Comparison of ENCODE assay signal across 10 cellular contexts in genomic region chr3:63067999-63068645, GRCh38.
A peak's percentile ranks its signal among the peaks of the same experiment; 100 is the strongest.
DNase-seq lines count a peak whose midpoint lies in the region; ATAC-seq, FAIRE-seq and TF ChIP-seq lines count a peak whose summit lies in the region.
"Had no signal": no experiment of that assay in that cellular context is flagged by ENCODE, and none has a peak within 500 bp of the region (broad histone marks: within the 10 kb centered on the region; RNA-seq: fewer than 3 reads in every experiment).

No MANE protein-coding gene starts in this region.

- H3K36me3 Mint-ChIP-seq in activated naive CD4-positive, alpha-beta T cell treated with anti-CD3 and anti-CD28 coated beads, Interleukin-2, amount 10 ng/mL, durations not matched to agents 7 days and 5 days = no peaks in the 10 kb centered on the region
- H3K36me3 Mint-ChIP-seq in activated naive CD4-positive, alpha-beta T cell treated with anti-CD3 and anti-CD28 coated beads, Interleukin-2, amount 50 U/mL, for 72 hours = no peaks in the 10 kb centered on the region

- H3K4me3 ChIP-seq in fibroblast of pulmonary artery (replicated peaks; ENCODE audit: low read depth, low read length) = no peak overlapping the region

- TF ChIP-seq CTCF in RWPE1 (conservative IDR thresholded peaks at IDR 0.05; ENCODE audit: low read depth) = no peak
- TF ChIP-seq CTCF in fibroblast of pulmonary artery (IDR thresholded peaks at IDR 0.05; ENCODE audit: low read length, missing control alignments) = no peak

- no peaks in the 10 kb centered on the region for H3K27me3 Mint-ChIP-seq in activated naive CD4-positive, alpha-beta T cell treated with anti-CD3 and anti-CD28 coated beads, Interleukin-2, amount 10 ng/mL, durations not matched to agents 7 days and 5 days

- no peak overlapping the region for H3K4me3 Mint-ChIP-seq in activated naive CD4-positive, alpha-beta T cell treated with anti-CD3 and anti-CD28 coated beads, Interleukin-2, amount 10 ng/mL, durations not matched to agents 7 days and 5 days

- no peak for FAIRE-seq in urothelium cell line (lab: Jason Lieb, UNC)
- FAIRE-seq: islet of Langerhans had no signal

- POLR2A ChIA-PET in RWPE1 (lab: Yijun Ruan, JAX; ENCODE audit: low non-redundant PET) = no interaction called here

- no peak overlapping the region for H3K27ac Mint-ChIP-seq in activated naive CD4-positive, alpha-beta T cell treated with anti-CD3 and anti-CD28 coated beads, Interleukin-2, amount 10 ng/mL, durations not matched to agents 7 days and 5 days
- no peak overlapping the region for H3K27ac Mint-ChIP-seq in activated naive CD4-positive, alpha-beta T cell treated with anti-CD3 and anti-CD28 coated beads, Interleukin-2, amount 50 U/mL, for 72 hours

- CTCF ChIA-PET in activated naive CD4-positive, alpha-beta T cell treated with anti-CD3 and anti-CD28 coated beads, Interleukin-2, amount 10 ng/mL, durations not matched to agents 7 days and 5 days (lab: Charles Lee) = no interaction called here
- CTCF ChIA-PET in RWPE1 (lab: Yijun Ruan, JAX) = interaction anchor here (0.6 kb wide), 1 partner anchor 93 kb away, joined by 3 read pairs; no protein-coding TSS in a partner anchor

- DNase-seq in activated naive CD4-positive, alpha-beta T cell treated with anti-CD3 and anti-CD28 coated beads, Interleukin-2, amount 10 ng/mL, durations not matched to agents 7 days and 5 days = peak; percentile 36
- DNase-seq in activated naive CD4-positive, alpha-beta T cell treated with anti-CD3 and anti-CD28 coated beads, Interleukin-2, amount 50 U/mL, for 72 hours (ENCODE audit: low spot score in 2 of 2) = no peak
- DNase-seq in RWPE1 (ENCODE audit: low spot score) = peak; percentile 18
- DNase-seq in fibroblast of pulmonary artery (ENCODE audit: low read depth) = peak; percentile 56
- DNase-seq in urothelium cell line (ENCODE audit: low spot score) = peak; percentile 57
- DNase-seq in stimulated activated CD4-positive, alpha-beta T cell treated with anti-CD3 and anti-CD28 coated beads, Interleukin-2, amount 100 ng/mL, for 24 hours = no peak
- no peak for DNase-seq in cortex of kidney (lab: John Stamatoyannopoulos, UW)
- DNase-seq: activated CD8-positive, alpha-beta memory T cell treated with anti-CD3 and anti-CD28 coated beads, Interleukin-2, amount 50 U/mL, for 48 hours had no signal

- no peak overlapping the region for H3K27ac ChIP-seq in RWPE1

- ATAC-seq in activated naive CD4-positive, alpha-beta T cell treated with anti-CD3 and anti-CD28 coated beads, Interleukin-2, amount 50 U/mL, for 72 hours = no peak
- no peak for ATAC-seq in GM19324 (IDR thresholded peaks at IDR 0.05; ENCODE audit: low FRiP score, unreplicated experiment)

- no peaks in the 10 kb centered on the region for H3K4me1 Mint-ChIP-seq in activated naive CD4-positive, alpha-beta T cell treated with anti-CD3 and anti-CD28 coated beads, Interleukin-2, amount 10 ng/mL, durations not matched to agents 7 days and 5 days

- peaks cover 4% of the 10 kb centered on the region for H3K9me3 Mint-ChIP-seq in activated naive CD4-positive, alpha-beta T cell treated with anti-CD3 and anti-CD28 coated beads, Interleukin-2, amount 10 ng/mL, durations not matched to agents 7 days and 5 days
- peaks cover 18 to 20% of the 10 kb centered on the region in 2 donors for H3K9me3 Mint-ChIP-seq in activated naive CD4-positive, alpha-beta T cell treated with anti-CD3 and anti-CD28 coated beads, Interleukin-2, amount 50 U/mL, for 72 hours

Comparison
In these comparisons a context has a peak if more than half of its experiments do, and no peak if none do; other contexts are left out.
1. DNase-seq: peak in activated naive CD4-positive, alpha-beta T cell treated with anti-CD3 and anti-CD28 coated beads, Interleukin-2, amount 10 ng/mL, durations not matched to agents 7 days and 5 days (single experiment), RWPE1 (single experiment), fibroblast of pulmonary artery (single experiment) and urothelium cell line (single experiment); none in activated naive CD4-positive, alpha-beta T cell treated with anti-CD3 and anti-CD28 coated beads, Interleukin-2, amount 50 U/mL, for 72 hours (0 of 2), stimulated activated CD4-positive, alpha-beta T cell treated with anti-CD3 and anti-CD28 coated beads, Interleukin-2, amount 100 ng/mL, for 24 hours (0 of 2) and cortex of kidney (single experiment).